Comparison of ENCODE assay signal across 15 cellular contexts in the genomic region with DNA sequence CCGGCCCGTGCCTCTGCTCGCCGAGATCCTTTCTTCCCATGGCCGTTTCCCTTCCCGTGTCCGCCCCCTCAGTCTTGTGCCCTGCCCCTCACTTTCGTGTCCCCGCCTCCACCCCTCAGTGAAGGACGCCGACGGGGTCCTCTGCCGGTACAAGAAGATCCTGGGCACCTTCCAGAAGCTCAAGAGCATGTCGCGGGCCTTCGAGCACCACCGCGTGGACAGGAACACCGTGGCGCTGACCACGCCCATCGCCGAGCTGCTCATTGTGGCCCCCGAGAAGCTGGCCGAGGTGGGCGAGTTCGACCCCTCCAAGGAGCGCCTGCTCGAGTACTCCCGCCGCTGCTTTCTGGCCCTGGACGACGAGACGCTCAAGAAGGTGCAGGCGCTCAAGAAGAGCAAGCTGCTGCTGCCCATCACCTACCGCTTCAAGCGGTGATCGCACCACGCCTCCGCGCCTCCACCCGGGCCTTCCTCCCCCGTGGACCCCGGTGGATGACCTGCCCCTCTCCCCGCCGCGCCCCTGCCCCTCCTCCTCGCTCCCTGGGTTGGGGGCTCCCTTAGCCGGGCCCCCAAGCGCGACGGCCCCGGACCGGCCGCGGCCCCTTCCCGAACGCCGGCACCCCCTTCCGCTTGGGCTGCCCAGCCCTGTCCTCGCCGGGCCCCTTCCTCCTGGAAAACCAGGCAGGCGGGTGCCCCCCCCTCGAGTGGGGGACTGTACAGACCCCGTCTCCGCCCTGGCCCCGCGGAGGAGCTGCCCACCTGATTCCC. TPM values are rescaled to one million over a fixed set of nuclear protein-coding genes. Genes with fewer than 3 reads are reported as not detected.
DNase-seq lines count a peak whose midpoint lies in the region; ATAC-seq and TF ChIP-seq lines count a peak whose summit lies in the region.
"Had no signal": no experiment of that assay in that cellular context is flagged by ENCODE, and none has a peak within 500 bp of the region (broad histone marks: within the 10 kb centered on the region; RNA-seq: fewer than 3 reads in every experiment).

No MANE protein-coding gene starts in this region.

- H3K4me3 Mint-ChIP-seq in activated B cell treated with CpG ODN at 0.5 μM for 24 hours, result peak overlapping the region; percentile 15

- H3K27ac ChIP-seq in SK-N-SH (ENCODE audit: low read depth in 2 of 2, low read length in 1 of 2), result no peak overlapping the region
- no peak overlapping the region for H3K27ac ChIP-seq in iPS DF 6.9 (ENCODE audit: low read length)
- H3K27ac ChIP-seq in gastrocnemius medialis, result peak overlapping the region; percentile 98 to 100 (median 99)

- peaks cover 21% of the 10 kb centered on the region for H4K20me1 ChIP-seq in SK-N-SH (ENCODE audit: insufficient read depth)

- H3K27me3 Mint-ChIP-seq in activated B cell treated with CpG ODN at 0.5 μM for 24 hours, result no peaks in the 10 kb centered on the region

- DNase-seq in SK-N-SH, result no peak
- no peak for DNase-seq in activated B cell treated with CpG ODN at 0.5 μM for 24 hours
- no peak for DNase-seq in iPS DF 6.9 (ENCODE audit: low read depth, low spot score)
- no peak for DNase-seq in gastrocnemius medialis
- no peak for DNase-seq in activated CD4-positive, CD25-positive, alpha-beta regulatory T cell (lab: John Stamatoyannopoulos, UW)
- DNase-seq in NCI-H774 (lab: John Stamatoyannopoulos, UW), result no peak
- DNase-seq in T1000 (lab: John Stamatoyannopoulos, UW), result no peak
- DNase-seq: 8988T; activated CD4-positive, alpha-beta T cell treated with anti-CD3 and anti-CD28 coated beads for 4 hours; amniotic stem cell; GOT3; NCI-H2227 treated with DMSO at 0.1 percent for 48 hours; SHP77 treated with DMSO at 0.1 percent for 48 hours had no signal

- H2AFZ ChIP-seq in SK-N-SH (ENCODE audit: low read depth), result no peak overlapping the region

- H3F3A ChIP-seq in SK-N-SH (replicated peaks; ENCODE audit: insufficient read depth), result peaks cover 6% of the 10 kb centered on the region

- peaks cover 26% of the 10 kb centered on the region for H3K79me2 ChIP-seq in SK-N-SH (ENCODE audit: insufficient read depth)

- POLR2A ChIA-PET in SK-N-SH (lab: Yijun Ruan, JAX) (interaction anchor here (0.5 to 1.0 kb wide), 2 partner anchors 20 to 584 kb away, joined by 3 read pairs; no protein-coding TSS in a partner anchor), activated B cell treated with CpG ODN at 0.5 μM for 24 hours (lab: Charles Lee) (interaction anchor here (0.7 to 2.5 kb wide), 4 partner anchors 10 to 53 kb away, joined by 5 to 45 read pairs (median 12); partner anchors contain the start of genes FIZ1, ZNF524 and ZNF581)

- no peak for TF ChIP-seq RAD21 in SK-N-SH (IDR thresholded peaks at IDR 0.05; ENCODE audit: low read length)

- peaks cover 43% of the 10 kb centered on the region for H3K36me3 Mint-ChIP-seq in activated B cell treated with CpG ODN at 0.5 μM for 24 hours (ENCODE audit: low read depth)

- H3K27me3 ChIP-seq in SK-N-SH (ENCODE audit: insufficient read depth) (no peaks in the 10 kb centered on the region), iPS DF 6.9 (ENCODE audit: control insufficient read depth, insufficient read depth, low read length) (no peaks in the 10 kb centered on the region), gastrocnemius medialis (no peaks in the 10 kb centered on the region)

- intact Hi-C loops in activated B cell treated with CpG ODN at 0.5 μM for 24 hours (cut with micrococcal nuclease) (loop anchor here (1.0 to 5.0 kb wide), 3 partner anchors 20 to 1785 kb away; partner anchors contain the start of gene MYADM), gastrocnemius medialis (cut with DNase I; ENCODE audit: low total_unique reads) (loop anchor here (1.0 kb wide), 1 partner anchor 20 kb away; no protein-coding TSS in a partner anchor)

- H3K4me1 Mint-ChIP-seq in activated B cell treated with CpG ODN at 0.5 μM for 24 hours, result peaks cover 49% of the 10 kb centered on the region

- H3K36me3 ChIP-seq in SK-N-SH (replicated peaks in 1 of 2; ENCODE audit: control insufficient read depth in 1 of 2, insufficient read depth in 2 of 2, low read length in 1 of 2) (peaks cover 16 to 21% of the 10 kb centered on the region in 2 experiments), iPS DF 6.9 (ENCODE audit: control insufficient read depth, insufficient read depth, low read length) (no peaks in the 10 kb centered on the region), gastrocnemius medialis (peaks cover 0 to 4% of the 10 kb centered on the region in 2 donors)
- H3K36me3 ChIP-seq: thoracic aorta had no signal

- 96% methylated on average over 47 of the region's 68 CpGs for WGBS in SK-N-SH (ENCODE audit: low lambda C conversion rate)
- no CpG with 5 or more reads among the region's 68 CpGs for WGBS in iPS DF 6.9 (ENCODE audit: insufficient coverage, insufficient read length)

- no peak overlapping the region for H3K9ac ChIP-seq in SK-N-SH

- ATAC-seq in SK-N-SH treated with all-trans-retinoic acid at 6 μM for 48 hours (no peak), activated B cell treated with CpG ODN at 0.5 μM for 24 hours (ENCODE audit: low read depth) (no peak), gastrocnemius medialis (no peak)

- H3K4me1 ChIP-seq in SK-N-SH (ENCODE audit: control insufficient read depth in 1 of 2, insufficient read depth in 2 of 2, low read depth in 1 of 2, low read length in 1 of 2) (peaks cover 7 to 26% of the 10 kb centered on the region in 2 experiments; a peak in 2 of 4 replicates), iPS DF 6.9 (ENCODE audit: control insufficient read depth, insufficient read depth, low read length) (peaks cover 4% of the 10 kb centered on the region; the same call in 1 of the 2 replicates), gastrocnemius medialis (peaks cover 31 to 39% of the 10 kb centered on the region in 2 donors)

- no peaks in the 10 kb centered on the region for H3K9me2 ChIP-seq in SK-N-SH

- CTCF ChIA-PET in SK-N-SH (lab: Yijun Ruan, JAX), result interaction anchor here (0.6 to 3.9 kb wide), 10 partner anchors 15 to 199 kb away, joined by 3 to 36 read pairs (median 4); partner anchors contain the start of gene ZNF784
- CTCF ChIA-PET in activated B cell treated with CpG ODN at 0.5 μM for 24 hours (lab: Charles Lee), result interaction anchor here (1.1 to 2.0 kb wide), 5 partner anchors 8 to 19 kb away, joined by 3 to 12 read pairs (median 4); no protein-coding TSS in a partner anchor

- H3K4me2 ChIP-seq in SK-N-SH, result peak overlapping the region; percentile 84; the same call in 1 of the 2 replicates

- no peaks in the 10 kb centered on the region for H3K9me3 Mint-ChIP-seq in activated B cell treated with CpG ODN at 0.5 μM for 24 hours

- H3K9me3 ChIP-seq in SK-N-SH (no peaks in the 10 kb centered on the region), iPS DF 6.9 (ENCODE audit: control insufficient read depth, insufficient read depth, low read length) (no peaks in the 10 kb centered on the region), gastrocnemius medialis (no peaks in the 10 kb centered on the region)
- H3K9me3 ChIP-seq: thoracic aorta had no signal

- no peak for TF ChIP-seq EP300 in SK-N-SH (IDR thresholded peaks at IDR 0.05; ENCODE audit: borderline replicate concordance in 1 of 2, low read depth in 1 of 2, low read length in 1 of 2)

- peak overlapping the region; percentile 41 for H3K27ac Mint-ChIP-seq in activated B cell treated with CpG ODN at 0.5 μM for 24 hours

- H3K4me3 ChIP-seq in SK-N-SH (ENCODE audit: low read depth in 2 of 2, low read length in 1 of 2) (no peak overlapping the region), iPS DF 6.9 (ENCODE audit: low read length) (peak overlapping the region; percentile 22; the same call in 1 of the 2 replicates), gastrocnemius medialis (no peak overlapping the region)

- no peak for TF ChIP-seq CTCF in SK-N-SH (IDR thresholded peaks at IDR 0.05)
- no peak for TF ChIP-seq CTCF in activated B cell treated with CpG ODN at 0.5 μM for 24 hours (IDR thresholded peaks at IDR 0.05)
- no peak for TF ChIP-seq CTCF in gastrocnemius medialis (IDR thresholded peaks at IDR 0.05 in 4 of 5, conservative IDR thresholded peaks at IDR 0.05 in 1 of 5)

- in situ Hi-C loops in gastrocnemius medialis (cut with MboI; ENCODE audit: low sequenced_read_pairs in 4 of 4), result no loop called here

- no peak for TF ChIP-seq POLR2A in gastrocnemius medialis (IDR thresholded peaks at IDR 0.05)

TF ChIP-seq in SK-N-SH, 30 proteins besides CTCF, POLR2A, EP300 and RAD21 (continues in another document):
- no peak for TF ChIP-seq NRF1 (IDR thresholded peaks at IDR 0.05; ENCODE audit: low read depth, low read length)
- no peak for TF ChIP-seq MEF2A (IDR thresholded peaks at IDR 0.05; ENCODE audit: borderline replicate concordance, low read depth)

TF ChIP-seq in SK-N-SH treated with all-trans-retinoic acid at 6 μM for 48 hours, 23 proteins besides CTCF, POLR2A, EP300 and RAD21 (continues in another document):
- TF ChIP-seq ESRRG (CRISPR knock-in tag; IDR thresholded peaks at IDR 0.05) (no peak), CSDC2 (CRISPR knock-in tag; IDR thresholded peaks at IDR 0.05) (no peak)

RNA-seq across cellular contexts. Expression of gene U2AF2, which starts 2.3 kb away (rescaled TPM):
- polyA plus RNA-seq in SK-N-SH (2012; rRNA removed), result 217 and 321 TPM in 2 replicates
- 124 and 156 TPM in 2 replicates for polyA plus RNA-seq in SK-N-SH (2012; cell fraction: cytosol; rRNA removed)
- polyA plus RNA-seq in SK-N-SH (2012; cell fraction: nucleus; rRNA removed), result 370 and 570 TPM in 2 replicates
- total RNA-seq in activated B cell treated with CpG ODN at 0.5 μM for 24 hours (256 and 273 TPM in 2 replicates), gastrocnemius medialis (10 to 100 TPM; 38.1 to 60.2 (median 50.1) TPM)

RNA-seq across cellular contexts. Expression of gene CCDC106, which starts 4.5 kb away (rescaled TPM):
- polyA plus RNA-seq in SK-N-SH (2012; rRNA removed), result 20.1 and 27.1 TPM in 2 replicates
- 16.0 and 19.9 TPM in 2 replicates for polyA plus RNA-seq in SK-N-SH (2012; cell fraction: cytosol; rRNA removed)
- 37.5 and 65.8 TPM in 2 replicates for polyA plus RNA-seq in SK-N-SH (2012; cell fraction: nucleus; rRNA removed)
- total RNA-seq in activated B cell treated with CpG ODN at 0.5 μM for 24 hours (14.0 and 14.4 TPM in 2 replicates), gastrocnemius medialis (10 to 100 TPM in 2 of 4 donors, 1 to 10 TPM in 2; 6.3 to 21.2 (median 12.6) TPM)

RNA-seq across cellular contexts. Expression of gene ZNF581, which starts 9.0 kb away (rescaled TPM):
- polyA plus RNA-seq in SK-N-SH (2012; rRNA removed), result 24.2 and 24.7 TPM in 2 replicates
- polyA plus RNA-seq in SK-N-SH (2012; cell fraction: cytosol; rRNA removed), result 14.5 and 20.7 TPM in 2 replicates
- polyA plus RNA-seq in SK-N-SH (2012; cell fraction: nucleus; rRNA removed), result 27.5 and 35.6 TPM in 2 replicates
- total RNA-seq in activated B cell treated with CpG ODN at 0.5 μM for 24 hours (42.7 and 46.5 TPM in 2 replicates), gastrocnemius medialis (10 to 100 TPM in 3 of 4 donors, 1 to 10 TPM in 1; 9.9 to 17.3 (median 13.7) TPM)

RNA-seq across cellular contexts. Expression of gene ZNF580, which starts 11.7 kb away (rescaled TPM):
- 14.0 and 21.9 TPM in 2 replicates for polyA plus RNA-seq in SK-N-SH (2012; rRNA removed)
- 16.3 and 18.1 TPM in 2 replicates for polyA plus RNA-seq in SK-N-SH (2012; cell fraction: cytosol; rRNA removed)
- polyA plus RNA-seq in SK-N-SH (2012; cell fraction: nucleus; rRNA removed), result 76.2 and 102 TPM in 2 replicates
- total RNA-seq in activated B cell treated with CpG ODN at 0.5 μM for 24 hours (55.0 and 81.2 TPM in 2 replicates), gastrocnemius medialis (10 to 100 TPM in 1 of 4 donors, 1 to 10 TPM in 3; 1.5 to 12.3 (median 7.2) TPM)

RNA-seq across cellular contexts. Expression of gene EPN1, which starts 22.5 kb away (rescaled TPM):
- 72.0 and 134 TPM in 2 replicates for polyA plus RNA-seq in SK-N-SH (2012; rRNA removed)
- 63.8 and 104 TPM in 2 replicates for polyA plus RNA-seq in SK-N-SH (2012; cell fraction: cytosol; rRNA removed)
- 83.4 and 133 TPM in 2 replicates for polyA plus RNA-seq in SK-N-SH (2012; cell fraction: nucleus; rRNA removed)
- total RNA-seq in activated B cell treated with CpG ODN at 0.5 μM for 24 hours (56.6 and 65.2 TPM in 2 replicates), gastrocnemius medialis (100 to 1,000 TPM in 3 of 4 donors, 10 to 100 TPM in 1; 58.7 to 214 (median 190) TPM)

Comparison
In these comparisons a context has a peak if more than half of its experiments do, and no peak if none do; other contexts are left out.
1. H3K27ac ChIP-seq: peak in gastrocnemius medialis (4 of 4); none in SK-N-SH (0 of 2) and iPS DF 6.9 (single experiment).